Comparison of ENCODE assay signal across 1 cellular context in genomic region chrX:48558270-48558669, GRCh38.
TF ChIP-seq lines count a peak whose summit lies in the region.

No MANE protein-coding gene starts in this region.

TF ChIP-seq in endothelial cell of umbilical vein, 7 proteins besides CTCF, POLR2A, EP300 and RAD21:
- TF ChIP-seq GATA2 (IDR thresholded peaks at IDR 0.05; ENCODE audit: insufficient read depth, insufficient read length, low read depth, low read length) (peak; percentile 23), POLR2AphosphoS5 (IDR thresholded peaks at IDR 0.05; ENCODE audit: insufficient read depth, low read depth, low read length) (peak; percentile 19), MAX (IDR thresholded peaks at IDR 0.05; ENCODE audit: insufficient read depth, insufficient read length) (no peak), JUN (IDR thresholded peaks at IDR 0.05; ENCODE audit: borderline replicate concordance, insufficient read depth, insufficient read length, low read depth) (peak; percentile 62), MYC (IDR thresholded peaks at IDR 0.05; ENCODE audit: low read depth, low read length) (no peak), EZH2 (IDR thresholded peaks at IDR 0.05; ENCODE audit: borderline replicate concordance, low read depth, low read length, severe bottlenecking) (no peak), FOS (IDR thresholded peaks at IDR 0.05; ENCODE audit: borderline replicate concordance, insufficient read depth, low read length) (peak; percentile 83)
